1 cellular context compared by ENCODE assay signal in genomic region chr9:98580956-98581355, GRCh38.
TF ChIP-seq lines count a peak whose summit lies in the region.

No MANE protein-coding gene starts in this region.

TF ChIP-seq in IMR-90, 13 proteins besides CTCF, POLR2A, EP300 and RAD21:
- TF ChIP-seq USF2 (IDR thresholded peaks at IDR 0.05; ENCODE audit: low read depth, low read length) (no peak), NFE2L2 (IDR thresholded peaks at IDR 0.05; ENCODE audit: low read depth, low read length) (no peak), ELK1 (IDR thresholded peaks at IDR 0.05; ENCODE audit: borderline replicate concordance, low read depth, low read length) (no peak), MAZ (IDR thresholded peaks at IDR 0.05; ENCODE audit: borderline replicate concordance, low read depth, low read length) (no peak), FOS (IDR thresholded peaks at IDR 0.05; ENCODE audit: low read depth, low read length) (no peak), BHLHE40 (IDR thresholded peaks at IDR 0.05; ENCODE audit: low read depth, low read length) (no peak), SMC3 (IDR thresholded peaks at IDR 0.05; ENCODE audit: low read depth, low read length) (no peak), RCOR1 (IDR thresholded peaks at IDR 0.05; ENCODE audit: insufficient replicate concordance, low read length) (no peak), CHD1 (IDR thresholded peaks at IDR 0.05; ENCODE audit: low read depth, low read length) (no peak), MAFK (IDR thresholded peaks at IDR 0.05; ENCODE audit: low read depth, low read length) (no peak), MXI1 (IDR thresholded peaks at IDR 0.05; ENCODE audit: borderline replicate concordance, low read depth, low read length) (no peak), CEBPB (IDR thresholded peaks at IDR 0.05; ENCODE audit: low read depth, low read length) (no peak), RFX5 (IDR thresholded peaks at IDR 0.05; ENCODE audit: low read depth, low read length) (no peak)
